22 cellular contexts compared by ENCODE assay signal in genomic region chr4:89868261-89868660, GRCh38. TPM values are rescaled to one million over a fixed set of nuclear protein-coding genes. Genes with fewer than 3 reads are reported as not detected.
DNase-seq lines count a peak whose midpoint lies in the region; TF ChIP-seq lines count a peak whose summit lies in the region.
"Had no signal": no experiment of that assay in that cellular context is flagged by ENCODE, and none has a peak within 500 bp of the region (broad histone marks: within the 10 kb centered on the region; RNA-seq: fewer than 3 reads in every experiment).

No MANE protein-coding gene starts in this region.

- no peak for TF ChIP-seq CTCF in osteoblast (IDR thresholded peaks at IDR 0.05; ENCODE audit: extremely low read depth, low read depth, low read length)

- no peaks in the 10 kb centered on the region for H3K79me2 ChIP-seq in osteoblast (ENCODE audit: insufficient read depth, low read length)

- H3K4me3 ChIP-seq in osteoblast (ENCODE audit: insufficient read depth, low read length): no peak overlapping the region
- H3K4me3 ChIP-seq: BLaER1, GM12878 had no signal

- H3K4me2 ChIP-seq in osteoblast (ENCODE audit: insufficient read depth, low read length): no peak overlapping the region
- H3K4me2 ChIP-seq: BLaER1 had no signal

- no peaks in the 10 kb centered on the region for H3K9me3 ChIP-seq in osteoblast (ENCODE audit: low read depth, low read length)
- H3K9me3 ChIP-seq: BE2C, BLaER1 had no signal

- H3K4me1 ChIP-seq in osteoblast (ENCODE audit: insufficient read depth, low read length): no peaks in the 10 kb centered on the region
- H3K4me1 ChIP-seq: BE2C, BLaER1 had no signal

- H3K27ac ChIP-seq in osteoblast (ENCODE audit: low read depth, low read length): no peak overlapping the region
- H3K27ac ChIP-seq: BLaER1 had no signal

- H4K20me1 ChIP-seq in osteoblast (ENCODE audit: insufficient read depth, low read length): no peaks in the 10 kb centered on the region
- H4K20me1 ChIP-seq: BLaER1 had no signal

- H3K36me3 ChIP-seq in osteoblast (ENCODE audit: insufficient read depth, low read length): no peaks in the 10 kb centered on the region
- H3K36me3 ChIP-seq: BE2C, BLaER1 had no signal

- H2AFZ ChIP-seq in osteoblast (ENCODE audit: low read length): no peak overlapping the region

- peak; percentile 7 for DNase-seq in NCI-H226
- peak; percentile 55 for DNase-seq in fibroblast of peridontal ligament (ENCODE audit: extremely low read depth)
- peak; percentile 42 for DNase-seq in osteoblast (ENCODE audit: insufficient read length, low spot score, missing footprints)
- DNase-seq in amniotic stem cell (lab: John Stamatoyannopoulos, UW): no peak
- DNase-seq in activated CD8-positive, alpha-beta memory T cell treated with anti-CD3 and anti-CD28 coated beads for 24 hours: no peak
- DNase-seq in NCI-H526 (lab: John Stamatoyannopoulos, UW): no peak
- DNase-seq: 8988T; BE2C; C1 segment of cervical spinal cord; CD4-positive, alpha-beta memory T cell; CD4-positive, CD25-positive, alpha-beta regulatory T cell; CD8-positive, alpha-beta memory T cell; COR-L47; DMS 273 treated with DMSO at 0.1 percent for 48 hours; DMS153; DMS79; DND-41; EL; GF-D8 had no signal

- no peaks in the 10 kb centered on the region for H3K27me3 ChIP-seq in osteoblast (ENCODE audit: insufficient read depth, low read length)
- H3K27me3 ChIP-seq: BE2C, BLaER1 had no signal

RNA-seq across cellular contexts. Expression of gene MMRN1, which starts 26.4 kb away (rescaled TPM):
- not detected in 2 replicates for total RNA-seq in osteoblast
- total RNA-seq: CD8-positive, alpha-beta memory T cell; Daoy had no signal

RNA-seq across cellular contexts. Expression of gene SNCA, which starts 31.3 kb away (rescaled TPM):
- 0.29 and 0.72 TPM in 2 replicates for total RNA-seq in osteoblast
- total RNA-seq: GM12878 had no signal

Comparison
In these comparisons a context has a peak if more than half of its experiments do, and no peak if none do; other contexts are left out.
1. DNase-seq: peak in NCI-H226 (single experiment), fibroblast of peridontal ligament (single experiment) and osteoblast (single experiment); none in amniotic stem cell (single experiment), activated CD8-positive, alpha-beta memory T cell treated with anti-CD3 and anti-CD28 coated beads for 24 hours (single experiment) and NCI-H526 (0 of 2).